ENCODE assay signal across 1 cellular context in the genomic region with DNA sequence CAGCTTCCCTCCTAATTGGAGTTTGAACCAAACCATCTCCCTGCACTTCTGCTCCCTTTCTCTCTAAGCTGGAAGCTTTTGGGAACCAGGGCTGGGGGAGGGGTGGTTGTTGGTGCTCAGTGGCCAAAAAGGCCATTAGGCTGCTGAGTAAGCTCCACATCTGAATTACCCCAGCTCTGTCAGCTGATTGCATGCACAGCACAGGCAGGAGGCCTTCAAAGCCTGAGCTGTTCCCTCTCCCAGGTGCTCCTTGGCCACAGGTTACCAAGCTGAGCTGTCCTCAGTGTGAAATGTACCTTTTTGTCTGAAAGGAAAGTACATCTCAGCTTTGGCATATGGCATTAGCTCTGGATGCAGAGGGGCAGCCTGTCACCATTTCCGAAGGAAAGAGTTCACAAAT.
TF ChIP-seq lines count a peak whose summit lies in the region.

No MANE protein-coding gene starts in this region.

TF ChIP-seq in SK-N-SH, 30 proteins besides CTCF, POLR2A, EP300 and RAD21 (continued from another document):
- no peak for TF ChIP-seq FOXM1 (IDR thresholded peaks at IDR 0.05; ENCODE audit: low read depth)
- no peak for TF ChIP-seq SIN3A (IDR thresholded peaks at IDR 0.05; ENCODE audit: borderline replicate concordance, low read depth, low read length)
